1 cellular context compared by ENCODE assay signal in the genomic region with DNA sequence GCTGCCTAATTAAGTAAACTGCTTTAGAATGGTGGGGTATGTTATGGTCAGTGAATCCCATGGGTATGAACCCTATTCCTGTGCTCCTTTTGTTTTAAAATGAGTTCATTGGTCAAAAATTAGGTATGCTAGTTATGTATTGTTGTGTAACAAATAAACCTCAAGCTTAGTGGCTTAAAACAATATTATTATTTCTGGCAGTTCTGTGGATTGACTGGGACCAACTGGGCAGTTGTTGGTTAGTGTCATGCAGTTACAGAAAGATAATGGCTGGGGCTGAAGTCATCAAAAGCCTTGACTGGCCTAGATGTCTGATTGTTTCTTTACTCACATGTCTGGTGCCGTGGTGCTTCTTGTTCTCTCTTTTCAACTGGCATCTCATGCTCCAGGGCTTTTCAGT.
TF ChIP-seq lines count a peak whose summit lies in the region.

No MANE protein-coding gene starts in this region.

TF ChIP-seq in H1, 55 proteins besides CTCF, POLR2A, EP300 and RAD21:
- TF ChIP-seq CHD2 (IDR thresholded peaks at IDR 0.05; ENCODE audit: low read length) (no peak), RXRA (IDR thresholded peaks at IDR 0.05; ENCODE audit: insufficient read depth, low read depth, low read length) (no peak), BRCA1 (IDR thresholded peaks at IDR 0.05; ENCODE audit: low read depth, low read length) (no peak), E2F6 (IDR thresholded peaks at IDR 0.05) (no peak), TAF1 (IDR thresholded peaks at IDR 0.05; ENCODE audit: low read depth, low read length) (no peak), ATF3 (IDR thresholded peaks at IDR 0.05; ENCODE audit: insufficient read depth, low read depth, low read length) (no peak), GTF2F1 (IDR thresholded peaks at IDR 0.05; ENCODE audit: borderline replicate concordance, low read depth, low read length) (no peak), JUND (IDR thresholded peaks at IDR 0.05; ENCODE audit: low read length) (no peak), GABPA (IDR thresholded peaks at IDR 0.05; ENCODE audit: borderline replicate concordance, insufficient read depth, low read length) (no peak), TEAD4 (IDR thresholded peaks at IDR 0.05; ENCODE audit: low read depth, low read length) (no peak), SUZ12 (IDR thresholded peaks at IDR 0.05; ENCODE audit: low read length) (no peak), SP4 (IDR thresholded peaks at IDR 0.05; ENCODE audit: low read length) (no peak), CBX5 (IDR thresholded peaks at IDR 0.05; ENCODE audit: low read depth, low read length) (no peak)
- TF ChIP-seq, protein P1, sequence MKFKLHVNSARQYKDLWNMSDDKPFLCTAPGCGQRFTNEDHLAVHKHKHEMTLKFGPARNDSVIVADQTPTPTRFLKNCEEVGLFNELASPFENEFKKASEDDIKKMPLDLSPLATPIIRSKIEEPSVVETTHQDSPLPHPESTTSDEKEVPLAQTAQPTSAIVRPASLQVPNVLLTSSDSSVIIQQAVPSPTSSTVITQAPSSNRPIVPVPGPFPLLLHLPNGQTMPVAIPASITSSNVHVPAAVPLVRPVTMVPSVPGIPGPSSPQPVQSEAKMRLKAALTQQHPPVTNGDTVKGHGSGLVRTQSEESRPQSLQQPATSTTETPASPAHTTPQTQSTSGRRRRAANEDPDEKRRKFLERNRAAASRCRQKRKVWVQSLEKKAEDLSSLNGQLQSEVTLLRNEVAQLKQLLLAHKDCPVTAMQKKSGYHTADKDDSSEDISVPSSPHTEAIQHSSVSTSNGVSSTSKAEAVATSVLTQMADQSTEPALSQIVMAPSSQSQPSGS (IDR thresholded peaks at IDR 0.05; ENCODE audit: low read length): no peak
